8 cellular contexts compared by ENCODE assay signal in the genomic region with DNA sequence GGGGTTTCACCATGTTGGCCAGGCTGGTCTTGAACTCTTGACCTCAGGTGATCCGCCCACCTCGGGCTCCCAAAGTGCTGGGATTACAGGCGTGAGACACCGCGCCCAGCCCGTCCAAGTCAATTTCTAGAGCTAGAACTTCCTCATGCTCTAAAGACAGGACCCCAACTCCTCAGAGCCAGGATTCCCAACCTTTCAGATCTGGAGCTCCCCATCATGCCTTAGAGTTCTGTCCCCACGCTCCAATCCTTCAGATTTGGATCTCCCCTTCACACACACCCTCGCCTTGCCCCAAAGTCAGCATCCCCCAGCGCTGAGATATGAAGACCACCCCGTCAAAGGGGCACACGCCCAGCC. TPM values are rescaled to one million over a fixed set of nuclear protein-coding genes. Genes with fewer than 3 reads are reported as not detected.
DNase-seq lines count a peak whose midpoint lies in the region; ATAC-seq and TF ChIP-seq lines count a peak whose summit lies in the region.

No MANE protein-coding gene starts in this region.

- POLR2A ChIA-PET in CD4-positive, alpha-beta T cell (lab: Charles Lee) = no interaction called here

- H3K27me3 Mint-ChIP-seq in CD4-positive, alpha-beta T cell = peaks cover 54% of the 10 kb centered on the region

- H3K27ac Mint-ChIP-seq in CD4-positive, alpha-beta T cell = no peak overlapping the region

- no peaks in the 10 kb centered on the region for H3K9me3 Mint-ChIP-seq in CD4-positive, alpha-beta T cell

- peak overlapping the region; percentile 96 for H3K4me2 ChIP-seq in OCI-LY1 (ENCODE audit: low read length)

- H3K9ac ChIP-seq in OCI-LY1 (ENCODE audit: low read length) = peak overlapping the region; percentile 71

- H3K27ac ChIP-seq in CD4-positive, alpha-beta T cell (ENCODE audit: low read depth, low read length) = no peak overlapping the region
- H3K27ac ChIP-seq in OCI-LY1 (ENCODE audit: low read depth, low read length, poor library complexity, severe bottlenecking) (no peak overlapping the region), ovary (no peak overlapping the region)

- H3K36me3 ChIP-seq in OCI-LY1 (ENCODE audit: insufficient read depth, low read length) = no peaks in the 10 kb centered on the region
- no peaks in the 10 kb centered on the region for H3K36me3 ChIP-seq in ovary

- no peaks in the 10 kb centered on the region for H3K9me3 ChIP-seq in CD4-positive, alpha-beta T cell (ENCODE audit: control insufficient read depth, low read length)
- no peaks in the 10 kb centered on the region for H3K9me3 ChIP-seq in OCI-LY1 (ENCODE audit: low read length)
- no peaks in the 10 kb centered on the region for H3K9me3 ChIP-seq in ovary

- no peaks in the 10 kb centered on the region for H3K9me2 ChIP-seq in OCI-LY1 (ENCODE audit: low read depth, low read length)

- peaks cover 10% of the 10 kb centered on the region for H3K4me1 Mint-ChIP-seq in CD4-positive, alpha-beta T cell (ENCODE audit: low read depth)

- H3K4me1 ChIP-seq in OCI-LY1 (ENCODE audit: insufficient read depth, low read length, severe bottlenecking) = peaks cover 10% of the 10 kb centered on the region
- H3K4me1 ChIP-seq in ovary (ENCODE audit: insufficient read depth) = peaks cover 8% of the 10 kb centered on the region

- CTCF ChIA-PET in CD4-positive, alpha-beta T cell (lab: Charles Lee) = interaction anchor here (0.6 to 1.1 kb wide), 3 partner anchors 22 to 102 kb away, joined by 3 to 5 read pairs (median 3); no protein-coding TSS in a partner anchor

- H3K4me3 ChIP-seq in OCI-LY1 (ENCODE audit: low read depth, low read length, poor library complexity, severe bottlenecking) (peak overlapping the region; percentile 71), epithelial cell of proximal tubule (ENCODE audit: low read depth, low read length) (peak overlapping the region; percentile 65), ovary (peak overlapping the region; percentile 41)

- DNase-seq in CD4-positive, alpha-beta T cell = no peak
- no peak for DNase-seq in epithelial cell of proximal tubule (ENCODE audit: low read depth)
- no peak for DNase-seq in ovary
- DNase-seq in NCI-H1417 treated with DMSO at 0.1 percent for 48 hours (lab: John Stamatoyannopoulos, UW) = no peak
- no peak for DNase-seq in HCEC 1CT

- no peak for TF ChIP-seq EP300 in ovary (IDR thresholded peaks at IDR 0.05)

- H2AFZ ChIP-seq in OCI-LY1 (ENCODE audit: low read length) = peak overlapping the region; percentile 62; the same call in 1 of the 2 replicates

- TF ChIP-seq POLR2A in ovary (IDR thresholded peaks at IDR 0.05) = no peak

- peak overlapping the region; percentile 72 for H3K4me3 Mint-ChIP-seq in CD4-positive, alpha-beta T cell

- H4K20me1 ChIP-seq in OCI-LY1 (ENCODE audit: insufficient read depth, low read length) = no peaks in the 10 kb centered on the region

- no peak for ATAC-seq in CD4-positive, alpha-beta T cell (ENCODE audit: poor library complexity)
- no peak for ATAC-seq in HG03039 (IDR thresholded peaks at IDR 0.05; ENCODE audit: unreplicated experiment)
- no peak for ATAC-seq in GM19395 (IDR thresholded peaks at IDR 0.05; ENCODE audit: unreplicated experiment)

- no peaks in the 10 kb centered on the region for H3F3A ChIP-seq in OCI-LY1 (ENCODE audit: insufficient read depth, low read length)

- WGBS in ovary, 3 donors = 22 to 40% (median 35%) methylated on average over 11 of the region's 11 CpGs

- H3K36me3 Mint-ChIP-seq in CD4-positive, alpha-beta T cell (ENCODE audit: low read depth) = no peaks in the 10 kb centered on the region

- intact Hi-C loops in CD4-positive, alpha-beta T cell (cut with DNase I, micrococcal nuclease) = no loop called here
- intact Hi-C loops in ovary (cut with DNase I) = no loop called here

- peaks cover 48% of the 10 kb centered on the region for H3K27me3 ChIP-seq in CD4-positive, alpha-beta T cell (ENCODE audit: control insufficient read depth, insufficient read depth, low read length)
- H3K27me3 ChIP-seq in OCI-LY1 (ENCODE audit: insufficient read depth, low read length) = no peaks in the 10 kb centered on the region
- H3K27me3 ChIP-seq in ovary = no peaks in the 10 kb centered on the region

- no peaks in the 10 kb centered on the region for H3K79me2 ChIP-seq in OCI-LY1 (ENCODE audit: insufficient read depth, low read length)

- TF ChIP-seq CTCF in CD4-positive, alpha-beta T cell (IDR thresholded peaks at IDR 0.05) = no peak
- TF ChIP-seq CTCF in OCI-LY1 (IDR thresholded peaks at IDR 0.05; ENCODE audit: low read length) (no peak), epithelial cell of proximal tubule (conservative IDR thresholded peaks at IDR 0.05; ENCODE audit: low read depth, low read length) (no peak), ovary (IDR thresholded peaks at IDR 0.05) (no peak)

RNA-seq across cellular contexts. Expression of gene KCTD19, which starts 0.4 kb away (rescaled TPM):
- total RNA-seq in CD4-positive, alpha-beta T cell = not detected
- total RNA-seq in epithelial cell of proximal tubule (0.14 and 0.35 TPM in 2 replicates), ovary (under 1 TPM in 3 of 7 donors, not detected in 4; 0.05 to 0.32 (median 0.12) TPM)
- under 1 TPM; 0.07 to 0.70 TPM for polyA plus RNA-seq in ovary

RNA-seq across cellular contexts. Expression of gene LRRC36, which starts 0.5 kb away (rescaled TPM):
- total RNA-seq in CD4-positive, alpha-beta T cell = not detected
- total RNA-seq in epithelial cell of proximal tubule (0.07 and 0.52 TPM in 2 replicates), ovary (1 to 10 TPM in 4 of 7 donors, under 1 TPM in 2, not detected in 1; 0.58 to 2.6 (median 1.2) TPM)
- under 1 TPM; 0.59 to 0.80 TPM for polyA plus RNA-seq in ovary

RNA-seq across cellular contexts. Expression of gene PLEKHG4, which starts 46.8 kb away (rescaled TPM):
- total RNA-seq in CD4-positive, alpha-beta T cell = 10 to 100 TPM; 13.1 to 14.0 TPM
- 6.6 and 10.2 TPM in 2 replicates for total RNA-seq in epithelial cell of proximal tubule
- total RNA-seq in ovary = 10 to 100 TPM; 12.4 to 37.9 (median 27.6) TPM
- 10 to 100 TPM in 1 of 2 donors, 1 to 10 TPM in 1; 5.1 to 38.6 TPM for polyA plus RNA-seq in ovary
